Comparison of ENCODE assay signal across 1 cellular context in genomic region chr1:46219551-46220520, GRCh38.
TF ChIP-seq lines count a peak whose summit lies in the region.

No MANE protein-coding gene starts in this region.

TF ChIP-seq in H1, 55 proteins besides CTCF, POLR2A, EP300 and RAD21:
- TF ChIP-seq SP1 (IDR thresholded peaks at IDR 0.05; ENCODE audit: low read depth, low read length) (no peak), CREB1 (IDR thresholded peaks at IDR 0.05) (no peak), SIN3A (conservative IDR thresholded peaks at IDR 0.05 in 1 of 2, IDR thresholded peaks at IDR 0.05 in 1 of 2; ENCODE audit: low read depth in 1 of 2, low read length in 2 of 2) (no peak), TAF1 (IDR thresholded peaks at IDR 0.05; ENCODE audit: low read depth, low read length) (no peak), PHF8 (conservative IDR thresholded peaks at IDR 0.05; ENCODE audit: low read depth, low read length) (no peak), JUN (IDR thresholded peaks at IDR 0.05; ENCODE audit: low read depth, low read length) (no peak), USF2 (IDR thresholded peaks at IDR 0.05; ENCODE audit: low read length) (no peak), TCF12 (IDR thresholded peaks at IDR 0.05; ENCODE audit: low read depth, low read length) (no peak), SAP30 (IDR thresholded peaks at IDR 0.05; ENCODE audit: insufficient read depth, insufficient replicate concordance, low read length) (no peak), TAF7 (optimal IDR thresholded peaks at IDR 0.05; ENCODE audit: borderline replicate concordance, low read depth, low read length) (no peak), NRF1 (IDR thresholded peaks at IDR 0.05; ENCODE audit: low read depth, low read length) (no peak), SP4 (IDR thresholded peaks at IDR 0.05; ENCODE audit: low read length) (no peak), GABPA (IDR thresholded peaks at IDR 0.05; ENCODE audit: borderline replicate concordance, insufficient read depth, low read length) (no peak), KDM5A (IDR thresholded peaks at IDR 0.05; ENCODE audit: low read length) (no peak), CBX8 (IDR thresholded peaks at IDR 0.05; ENCODE audit: borderline replicate concordance, low read depth, low read length) (no peak), TEAD4 (IDR thresholded peaks at IDR 0.05; ENCODE audit: low read depth, low read length) (no peak), KDM1A (IDR thresholded peaks at IDR 0.05; ENCODE audit: borderline replicate concordance, low read length) (no peak), BACH1 (IDR thresholded peaks at IDR 0.05; ENCODE audit: low read length) (no peak)
- TF ChIP-seq, protein P1, sequence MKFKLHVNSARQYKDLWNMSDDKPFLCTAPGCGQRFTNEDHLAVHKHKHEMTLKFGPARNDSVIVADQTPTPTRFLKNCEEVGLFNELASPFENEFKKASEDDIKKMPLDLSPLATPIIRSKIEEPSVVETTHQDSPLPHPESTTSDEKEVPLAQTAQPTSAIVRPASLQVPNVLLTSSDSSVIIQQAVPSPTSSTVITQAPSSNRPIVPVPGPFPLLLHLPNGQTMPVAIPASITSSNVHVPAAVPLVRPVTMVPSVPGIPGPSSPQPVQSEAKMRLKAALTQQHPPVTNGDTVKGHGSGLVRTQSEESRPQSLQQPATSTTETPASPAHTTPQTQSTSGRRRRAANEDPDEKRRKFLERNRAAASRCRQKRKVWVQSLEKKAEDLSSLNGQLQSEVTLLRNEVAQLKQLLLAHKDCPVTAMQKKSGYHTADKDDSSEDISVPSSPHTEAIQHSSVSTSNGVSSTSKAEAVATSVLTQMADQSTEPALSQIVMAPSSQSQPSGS (IDR thresholded peaks at IDR 0.05; ENCODE audit: low read length) = no peak
